ENCODE assay signal across 8 cellular contexts in the genomic region with DNA sequence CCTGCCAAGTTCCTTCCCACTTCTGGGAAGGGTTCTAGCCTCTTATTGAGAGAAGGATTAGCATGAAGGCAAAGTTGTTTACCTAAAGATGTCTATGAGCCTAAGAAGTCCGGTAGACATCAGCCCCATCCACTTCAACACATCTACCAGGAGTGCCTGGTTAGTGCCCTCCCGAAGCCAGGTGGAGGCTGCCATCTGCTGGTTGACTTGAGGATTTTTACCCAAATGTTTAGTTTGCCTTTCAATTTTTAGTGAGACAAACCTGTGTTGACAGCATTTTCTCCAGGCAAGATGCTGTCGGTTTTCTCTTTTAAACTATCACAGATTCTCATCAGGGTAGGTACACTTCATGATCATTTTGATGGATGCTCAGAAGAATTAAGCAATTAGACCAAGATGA.
DNase-seq lines count a peak whose midpoint lies in the region; FAIRE-seq and TF ChIP-seq lines count a peak whose summit lies in the region.

No MANE protein-coding gene starts in this region.

- DNase-seq in AG10803 (ENCODE audit: low read depth) (peak; percentile 82), GM19239 (ENCODE audit: insufficient read length, low spot score) (peak; percentile 67), LNCaP clone FGC (ENCODE audit: low read depth) (peak; percentile 71), RPMI8226 (peak; percentile 65), fibroblast of the conjunctiva (ENCODE audit: low read depth) (peak; percentile 79), stromal cell of bone marrow (ENCODE audit: low read depth) (peak; percentile 54)
- DNase-seq in activated T-helper 1 cell treated with anti-CD3 and anti-CD28 coated beads, Interleukin-12 subunit alpha, Interleukin-12 subunit beta, Interleukin-2, Interleukin-4 antibody, amounts not matched to agents 30 ng/mL and 10 ng/mL and 1 ng/mL, durations not matched to agents 14 hours and 24 hours and 36 hours (ENCODE audit: low spot score): peak; percentile 73

- no peak overlapping the region for H3K4me3 Mint-ChIP-seq in activated T-helper 1 cell treated with anti-CD3 and anti-CD28 coated beads, Interleukin-12 subunit alpha, Interleukin-12 subunit beta, Interleukin-2, Interleukin-4 antibody, amounts not matched to agents 30 ng/mL and 10 ng/mL and 1 ng/mL, durations not matched to agents 14 hours and 24 hours and 36 hours

- intact Hi-C loops in activated T-helper 1 cell treated with anti-CD3 and anti-CD28 coated beads, Interleukin-12 subunit alpha, Interleukin-12 subunit beta, Interleukin-2, Interleukin-4 antibody, amounts not matched to agents 30 ng/mL and 10 ng/mL and 1 ng/mL, durations not matched to agents 14 hours and 24 hours and 36 hours (cut with micrococcal nuclease): loop anchor here (1.0 to 2.0 kb wide), 10 partner anchors 56 to 609 kb away; a partner anchor contains a TSS

- H3K27ac Mint-ChIP-seq in activated T-helper 1 cell treated with anti-CD3 and anti-CD28 coated beads, Interleukin-12 subunit alpha, Interleukin-12 subunit beta, Interleukin-2, Interleukin-4 antibody, amounts not matched to agents 30 ng/mL and 10 ng/mL and 1 ng/mL, durations not matched to agents 14 hours and 24 hours and 36 hours: peak overlapping the region; percentile 52

- no peaks in the 10 kb centered on the region for H3K36me3 ChIP-seq in neutrophil

- FAIRE-seq in GM19239 (lab: Jason Lieb, UNC): peak; percentile 88

- H3K4me1 Mint-ChIP-seq in activated T-helper 1 cell treated with anti-CD3 and anti-CD28 coated beads, Interleukin-12 subunit alpha, Interleukin-12 subunit beta, Interleukin-2, Interleukin-4 antibody, amounts not matched to agents 30 ng/mL and 10 ng/mL and 1 ng/mL, durations not matched to agents 14 hours and 24 hours and 36 hours (ENCODE audit: low read depth): peaks cover 72% of the 10 kb centered on the region

- H3K27me3 ChIP-seq in neutrophil: no peaks in the 10 kb centered on the region

- H3K36me3 Mint-ChIP-seq in activated T-helper 1 cell treated with anti-CD3 and anti-CD28 coated beads, Interleukin-12 subunit alpha, Interleukin-12 subunit beta, Interleukin-2, Interleukin-4 antibody, amounts not matched to agents 30 ng/mL and 10 ng/mL and 1 ng/mL, durations not matched to agents 14 hours and 24 hours and 36 hours (ENCODE audit: low read depth): peaks cover 7% of the 10 kb centered on the region

- no peak overlapping the region for H3K27ac ChIP-seq in neutrophil

- peaks cover 3% of the 10 kb centered on the region for H3K27me3 Mint-ChIP-seq in activated T-helper 1 cell treated with anti-CD3 and anti-CD28 coated beads, Interleukin-12 subunit alpha, Interleukin-12 subunit beta, Interleukin-2, Interleukin-4 antibody, amounts not matched to agents 30 ng/mL and 10 ng/mL and 1 ng/mL, durations not matched to agents 14 hours and 24 hours and 36 hours (ENCODE audit: insufficient read depth)

- peaks cover 3 to 11% of the 10 kb centered on the region in 2 experiments for H3K4me1 ChIP-seq in neutrophil (ENCODE audit: control insufficient read depth in 1 of 2, insufficient read depth in 1 of 2, low read depth in 1 of 2, low read length in 1 of 2)

- TF ChIP-seq CTCF in AG10803 (conservative IDR thresholded peaks at IDR 0.05; ENCODE audit: low read length): peak; percentile 89
- peak; percentile 72 for TF ChIP-seq CTCF in LNCaP clone FGC (IDR thresholded peaks at IDR 0.05; ENCODE audit: control insufficient read depth, extremely low read depth, insufficient read depth)
- TF ChIP-seq CTCF in neutrophil (IDR thresholded peaks at IDR 0.05): peak; percentile 85

- H3K9me3 ChIP-seq in neutrophil: no peaks in the 10 kb centered on the region

- no peak overlapping the region for H3K4me3 ChIP-seq in AG10803 (ENCODE audit: low read length)
- no peak overlapping the region for H3K4me3 ChIP-seq in LNCaP clone FGC (ENCODE audit: low read depth, low read length)
- no peak overlapping the region for H3K4me3 ChIP-seq in neutrophil (ENCODE audit: low read depth in 1 of 2, low read length in 1 of 2)

- no peaks in the 10 kb centered on the region for H3K9me3 Mint-ChIP-seq in activated T-helper 1 cell treated with anti-CD3 and anti-CD28 coated beads, Interleukin-12 subunit alpha, Interleukin-12 subunit beta, Interleukin-2, Interleukin-4 antibody, amounts not matched to agents 30 ng/mL and 10 ng/mL and 1 ng/mL, durations not matched to agents 14 hours and 24 hours and 36 hours
